Comparison of ENCODE assay signal across 1 cellular context in the genomic region with DNA sequence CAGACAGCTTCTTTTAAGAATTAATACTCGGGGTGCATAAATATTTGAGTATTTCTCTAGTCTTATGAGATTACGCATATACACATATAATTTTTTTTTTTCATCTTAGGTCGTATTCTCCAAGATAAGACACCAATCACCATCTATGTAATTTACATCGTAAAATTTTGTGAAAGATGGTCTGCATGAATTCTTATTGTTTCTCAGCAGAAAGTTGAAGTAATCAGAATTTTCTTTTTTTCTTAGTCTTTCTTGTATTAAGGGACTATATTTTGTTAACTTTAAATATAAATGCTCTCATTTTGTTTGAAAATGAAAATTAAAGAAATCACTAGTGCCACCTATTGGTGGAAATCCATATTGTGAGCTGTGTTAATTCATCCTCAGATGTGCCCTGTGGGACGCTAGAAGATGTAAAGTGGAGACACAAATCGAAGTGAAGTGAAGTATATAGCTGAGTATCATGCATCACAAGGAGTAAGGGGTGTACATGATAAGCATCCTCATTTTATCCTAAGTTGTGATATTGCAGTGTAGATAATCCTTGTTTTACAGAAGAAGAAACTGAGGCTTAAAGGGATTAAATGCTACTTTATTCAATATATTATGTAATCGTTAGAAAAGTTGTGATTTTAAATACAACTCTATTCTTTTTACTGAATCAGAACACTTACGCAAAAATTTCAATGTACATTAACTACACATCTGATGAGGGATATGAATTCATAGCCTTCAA.
TF ChIP-seq lines count a peak whose summit lies in the region.

No MANE protein-coding gene starts in this region.

TF ChIP-seq in H1, 55 proteins besides CTCF, POLR2A, EP300 and RAD21 (continued from another document):
- TF ChIP-seq, protein P1, sequence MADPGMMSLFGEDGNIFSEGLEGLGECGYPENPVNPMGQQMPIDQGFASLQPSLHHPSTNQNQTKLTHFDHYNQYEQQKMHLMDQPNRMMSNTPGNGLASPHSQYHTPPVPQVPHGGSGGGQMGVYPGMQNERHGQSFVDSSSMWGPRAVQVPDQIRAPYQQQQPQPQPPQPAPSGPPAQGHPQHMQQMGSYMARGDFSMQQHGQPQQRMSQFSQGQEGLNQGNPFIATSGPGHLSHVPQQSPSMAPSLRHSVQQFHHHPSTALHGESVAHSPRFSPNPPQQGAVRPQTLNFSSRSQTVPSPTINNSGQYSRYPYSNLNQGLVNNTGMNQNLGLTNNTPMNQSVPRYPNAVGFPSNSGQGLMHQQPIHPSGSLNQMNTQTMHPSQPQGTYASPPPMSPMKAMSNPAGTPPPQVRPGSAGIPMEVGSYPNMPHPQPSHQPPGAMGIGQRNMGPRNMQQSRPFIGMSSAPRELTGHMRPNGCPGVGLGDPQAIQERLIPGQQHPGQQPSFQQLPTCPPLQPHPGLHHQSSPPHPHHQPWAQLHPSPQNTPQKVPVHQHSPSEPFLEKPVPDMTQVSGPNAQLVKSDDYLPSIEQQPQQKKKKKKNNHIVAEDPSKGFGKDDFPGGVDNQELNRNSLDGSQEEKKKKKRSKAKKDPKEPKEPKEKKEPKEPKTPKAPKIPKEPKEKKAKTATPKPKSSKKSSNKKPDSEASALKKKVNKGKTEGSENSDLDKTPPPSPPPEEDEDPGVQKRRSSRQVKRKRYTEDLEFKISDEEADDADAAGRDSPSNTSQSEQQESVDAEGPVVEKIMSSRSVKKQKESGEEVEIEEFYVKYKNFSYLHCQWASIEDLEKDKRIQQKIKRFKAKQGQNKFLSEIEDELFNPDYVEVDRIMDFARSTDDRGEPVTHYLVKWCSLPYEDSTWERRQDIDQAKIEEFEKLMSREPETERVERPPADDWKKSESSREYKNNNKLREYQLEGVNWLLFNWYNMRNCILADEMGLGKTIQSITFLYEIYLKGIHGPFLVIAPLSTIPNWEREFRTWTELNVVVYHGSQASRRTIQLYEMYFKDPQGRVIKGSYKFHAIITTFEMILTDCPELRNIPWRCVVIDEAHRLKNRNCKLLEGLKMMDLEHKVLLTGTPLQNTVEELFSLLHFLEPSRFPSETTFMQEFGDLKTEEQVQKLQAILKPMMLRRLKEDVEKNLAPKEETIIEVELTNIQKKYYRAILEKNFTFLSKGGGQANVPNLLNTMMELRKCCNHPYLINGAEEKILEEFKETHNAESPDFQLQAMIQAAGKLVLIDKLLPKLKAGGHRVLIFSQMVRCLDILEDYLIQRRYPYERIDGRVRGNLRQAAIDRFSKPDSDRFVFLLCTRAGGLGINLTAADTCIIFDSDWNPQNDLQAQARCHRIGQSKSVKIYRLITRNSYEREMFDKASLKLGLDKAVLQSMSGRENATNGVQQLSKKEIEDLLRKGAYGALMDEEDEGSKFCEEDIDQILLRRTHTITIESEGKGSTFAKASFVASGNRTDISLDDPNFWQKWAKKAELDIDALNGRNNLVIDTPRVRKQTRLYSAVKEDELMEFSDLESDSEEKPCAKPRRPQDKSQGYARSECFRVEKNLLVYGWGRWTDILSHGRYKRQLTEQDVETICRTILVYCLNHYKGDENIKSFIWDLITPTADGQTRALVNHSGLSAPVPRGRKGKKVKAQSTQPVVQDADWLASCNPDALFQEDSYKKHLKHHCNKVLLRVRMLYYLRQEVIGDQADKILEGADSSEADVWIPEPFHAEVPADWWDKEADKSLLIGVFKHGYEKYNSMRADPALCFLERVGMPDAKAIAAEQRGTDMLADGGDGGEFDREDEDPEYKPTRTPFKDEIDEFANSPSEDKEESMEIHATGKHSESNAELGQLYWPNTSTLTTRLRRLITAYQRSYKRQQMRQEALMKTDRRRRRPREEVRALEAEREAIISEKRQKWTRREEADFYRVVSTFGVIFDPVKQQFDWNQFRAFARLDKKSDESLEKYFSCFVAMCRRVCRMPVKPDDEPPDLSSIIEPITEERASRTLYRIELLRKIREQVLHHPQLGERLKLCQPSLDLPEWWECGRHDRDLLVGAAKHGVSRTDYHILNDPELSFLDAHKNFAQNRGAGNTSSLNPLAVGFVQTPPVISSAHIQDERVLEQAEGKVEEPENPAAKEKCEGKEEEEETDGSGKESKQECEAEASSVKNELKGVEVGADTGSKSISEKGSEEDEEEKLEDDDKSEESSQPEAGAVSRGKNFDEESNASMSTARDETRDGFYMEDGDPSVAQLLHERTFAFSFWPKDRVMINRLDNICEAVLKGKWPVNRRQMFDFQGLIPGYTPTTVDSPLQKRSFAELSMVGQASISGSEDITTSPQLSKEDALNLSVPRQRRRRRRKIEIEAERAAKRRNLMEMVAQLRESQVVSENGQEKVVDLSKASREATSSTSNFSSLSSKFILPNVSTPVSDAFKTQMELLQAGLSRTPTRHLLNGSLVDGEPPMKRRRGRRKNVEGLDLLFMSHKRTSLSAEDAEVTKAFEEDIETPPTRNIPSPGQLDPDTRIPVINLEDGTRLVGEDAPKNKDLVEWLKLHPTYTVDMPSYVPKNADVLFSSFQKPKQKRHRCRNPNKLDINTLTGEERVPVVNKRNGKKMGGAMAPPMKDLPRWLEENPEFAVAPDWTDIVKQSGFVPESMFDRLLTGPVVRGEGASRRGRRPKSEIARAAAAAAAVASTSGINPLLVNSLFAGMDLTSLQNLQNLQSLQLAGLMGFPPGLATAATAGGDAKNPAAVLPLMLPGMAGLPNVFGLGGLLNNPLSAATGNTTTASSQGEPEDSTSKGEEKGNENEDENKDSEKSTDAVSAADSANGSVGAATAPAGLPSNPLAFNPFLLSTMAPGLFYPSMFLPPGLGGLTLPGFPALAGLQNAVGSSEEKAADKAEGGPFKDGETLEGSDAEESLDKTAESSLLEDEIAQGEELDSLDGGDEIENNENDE (IDR thresholded peaks at IDR 0.05; ENCODE audit: insufficient replicate concordance, low read length) = no peak
- TF ChIP-seq RXRA (IDR thresholded peaks at IDR 0.05; ENCODE audit: insufficient read depth, low read depth, low read length) (no peak), CREB1 (IDR thresholded peaks at IDR 0.05) (no peak), KDM4A (IDR thresholded peaks at IDR 0.05; ENCODE audit: low read depth, low read length, severe bottlenecking) (no peak), TBP (IDR thresholded peaks at IDR 0.05; ENCODE audit: low read depth, low read length) (no peak), SIX5 (IDR thresholded peaks at IDR 0.05; ENCODE audit: low read depth, low read length) (no peak), GABPA (IDR thresholded peaks at IDR 0.05; ENCODE audit: borderline replicate concordance, insufficient read depth, low read length) (no peak), POLR2AphosphoS5 (IDR thresholded peaks at IDR 0.05; ENCODE audit: low read depth, low read length) (no peak), RBBP5 (IDR thresholded peaks at IDR 0.05; ENCODE audit: borderline replicate concordance, low read depth, low read length) (no peak), MAFK (IDR thresholded peaks at IDR 0.05; ENCODE audit: low read depth, low read length) (no peak), EGR1 (IDR thresholded peaks at IDR 0.05; ENCODE audit: borderline replicate concordance, low read depth, low read length) (no peak), SIRT6 (IDR thresholded peaks at IDR 0.05; ENCODE audit: low read length) (no peak), NANOG (IDR thresholded peaks at IDR 0.05; ENCODE audit: insufficient read depth, low read depth, low read length, poor library complexity, severe bottlenecking) (no peak)
TF ChIP-seq in H1: peak in this region for 0.
